Comparison of ENCODE assay signal across 20 cellular contexts in the genomic region with DNA sequence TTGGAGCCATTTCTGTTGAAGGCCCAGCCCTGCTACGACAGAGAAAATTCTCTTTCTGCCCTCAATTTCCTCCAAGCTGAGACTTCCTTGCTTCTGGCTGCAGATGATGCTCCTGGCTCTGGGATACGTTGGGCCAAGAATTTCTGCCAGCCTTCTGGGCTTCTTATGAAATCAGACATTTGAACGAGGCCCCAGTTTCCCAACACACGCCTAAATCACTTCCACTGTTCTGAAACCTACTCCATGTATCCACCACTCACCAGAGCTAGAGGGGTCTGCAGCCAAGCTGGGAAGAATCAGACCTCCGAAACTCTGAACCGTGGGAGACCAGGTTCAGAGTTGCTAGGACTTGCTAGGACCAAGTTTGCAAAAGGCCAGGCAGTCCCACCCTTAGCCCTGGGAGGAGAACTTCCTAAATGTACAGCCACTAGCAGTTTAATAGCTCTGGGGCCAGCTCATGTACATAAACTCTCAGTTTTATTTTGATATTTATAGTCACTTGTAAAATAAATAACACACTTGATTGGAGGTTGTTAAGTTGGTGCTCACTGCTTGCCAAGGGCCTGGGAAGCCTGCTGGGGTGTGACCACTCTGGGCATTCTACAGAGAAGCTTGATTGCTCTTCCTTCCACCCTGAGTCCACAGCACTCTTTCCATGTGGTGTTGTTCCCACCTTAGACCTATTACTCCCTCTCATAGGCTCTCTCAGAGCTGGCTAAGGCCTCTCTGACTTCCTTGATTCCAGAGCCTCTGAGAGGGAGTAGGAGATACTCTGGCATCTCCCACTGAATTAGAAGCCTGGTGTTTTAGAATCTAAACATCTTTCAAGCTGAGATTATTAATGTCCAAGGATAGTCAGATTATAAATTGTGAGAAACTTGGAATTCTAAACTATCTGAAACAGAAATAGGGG.
DNase-seq lines count a peak whose midpoint lies in the region; ATAC-seq and TF ChIP-seq lines count a peak whose summit lies in the region.
"Had no signal": no experiment of that assay in that cellular context is flagged by ENCODE, and none has a peak within 500 bp of the region (broad histone marks: within the 10 kb centered on the region; RNA-seq: fewer than 3 reads in every experiment).

No MANE protein-coding gene starts in this region.

- no peaks in the 10 kb centered on the region for H3K79me2 ChIP-seq in PC-3 (ENCODE audit: low read length)

- intact Hi-C loops in PC-3 (cut with micrococcal nuclease) (no loop called here), sciatic nerve (cut with DNase I) (no loop called here)

- H2AFZ ChIP-seq in PC-3 (ENCODE audit: low read length) = no peak overlapping the region
- H2AFZ ChIP-seq: PC-9 had no signal

- no peaks in the 10 kb centered on the region for H3K36me3 Mint-ChIP-seq in HFFc6 (ENCODE audit: low read depth)
- H3K36me3 Mint-ChIP-seq: CD8-positive, alpha-beta T cell; IgD-negative memory B cell had no signal

- no peak overlapping the region for H3K27ac ChIP-seq in PC-3 (ENCODE audit: low read length)
- H3K27ac ChIP-seq: BLaER1, HL-60, PC-9, SJCRH30 had no signal

- H3K9ac ChIP-seq in PC-3 (ENCODE audit: low read length) = no peak overlapping the region
- H3K9ac ChIP-seq: BLaER1 had no signal

- ATAC-seq in PC-3 (peak; percentile 75), sciatic nerve (peak; percentile 45), GM21423 (IDR thresholded peaks at IDR 0.05; ENCODE audit: unreplicated experiment) (no peak), GM21825 (IDR thresholded peaks at IDR 0.05; ENCODE audit: unreplicated experiment) (no peak)
- ATAC-seq: CD8-positive, alpha-beta T cell had no signal

- CTCF ChIA-PET in PC-3 (lab: Charles Lee) = interaction anchor here (1.4 kb wide), 1 partner anchor 13 kb away, joined by 5 read pairs; no protein-coding TSS in a partner anchor

- H3K27me3 Mint-ChIP-seq in HFFc6 (ENCODE audit: insufficient read depth) = no peaks in the 10 kb centered on the region; the same call in 1 of the 2 replicates

- no peak overlapping the region for H3K4me3 ChIP-seq in PC-3 (ENCODE audit: low read length)
- H3K4me3 ChIP-seq: BLaER1, PC-9, SJCRH30 had no signal

- H3K4me1 ChIP-seq in PC-3 (ENCODE audit: insufficient read depth, low read length) = no peaks in the 10 kb centered on the region
- H3K4me1 ChIP-seq: BLaER1, SJCRH30 had no signal

- no peak overlapping the region for H3K27ac Mint-ChIP-seq in HFFc6
- H3K27ac Mint-ChIP-seq: CD8-positive, alpha-beta T cell; IgD-negative memory B cell had no signal

- DNase-seq in DMS79 (lab: John Stamatoyannopoulos, UW) (peak; percentile 29), PC-3 (no peak), left kidney (ENCODE audit: low read depth, low spot score) (peak; percentile 78), sciatic nerve (ENCODE audit: low spot score) (no peak), HFFc6 (no peak), activated gamma-delta T cell treated with Interleukin-2 at 50 U/mL for 16 hours (no peak)
- DNase-seq: CD8-positive, alpha-beta T cell; EL; Kasumi-1; MV-4-11; NCI-H1417 treated with DMSO at 0.1 percent for 48 hours; NCI-H2029 treated with DMSO at 0.1 percent for 48 hours; NCI-H748 treated with DMSO at 0.1 percent for 48 hours; PC-9; SJCRH30 had no signal

- H3K4me3 Mint-ChIP-seq in HFFc6 = no peak overlapping the region
- H3K4me3 Mint-ChIP-seq: CD8-positive, alpha-beta T cell; IgD-negative memory B cell had no signal

- no peaks in the 10 kb centered on the region for H3K9me3 ChIP-seq in PC-3 (ENCODE audit: low read length)
- H3K9me3 ChIP-seq: BLaER1, SJCRH30 had no signal

- no peaks in the 10 kb centered on the region for H3F3A ChIP-seq in PC-3 (ENCODE audit: low read length, unreplicated experiment)

- peaks cover 32% of the 10 kb centered on the region for H3K27me3 ChIP-seq in PC-3 (ENCODE audit: low read length)
- H3K27me3 ChIP-seq: BLaER1, SJCRH30 had no signal

- peaks cover 58% of the 10 kb centered on the region for H3K9me3 Mint-ChIP-seq in HFFc6
- H3K9me3 Mint-ChIP-seq: CD8-positive, alpha-beta T cell; IgD-negative memory B cell had no signal

- no peaks in the 10 kb centered on the region for H3K36me3 ChIP-seq in PC-3 (ENCODE audit: low read depth, low read length)
- H3K36me3 ChIP-seq: BLaER1, SJCRH30 had no signal

- H4K20me1 ChIP-seq in PC-3 (ENCODE audit: low read length) = no peaks in the 10 kb centered on the region
- H4K20me1 ChIP-seq: BLaER1 had no signal

- TF ChIP-seq CTCF in PC-3 (conservative IDR thresholded peaks at IDR 0.05; ENCODE audit: low read depth, low read length) (no peak), HFFc6 (IDR thresholded peaks at IDR 0.05) (no peak)

- H3K9me2 ChIP-seq in PC-3 (replicated peaks; ENCODE audit: low read length) = no peaks in the 10 kb centered on the region

- H3K4me2 ChIP-seq in PC-3 (ENCODE audit: low read length) = no peak overlapping the region
- H3K4me2 ChIP-seq: BLaER1, PC-9 had no signal

- no TSS peak for BruUV-seq in PC-3 (replicated peaks; lab: Mats Ljungman, UMichigan)

- POLR2A ChIA-PET in PC-3 (lab: Charles Lee; ENCODE audit: unreplicated experiment) = no interaction called here

- H3K4me1 Mint-ChIP-seq in HFFc6 (ENCODE audit: low read depth) = no peaks in the 10 kb centered on the region
- H3K4me1 Mint-ChIP-seq: IgD-negative memory B cell had no signal

Comparison
In these comparisons a context has a peak if more than half of its experiments do, and no peak if none do; other contexts are left out.
1. DNase-seq: peak in DMS79 (single experiment) and left kidney (single experiment); none in PC-3 (single experiment), sciatic nerve (single experiment), HFFc6 (single experiment) and activated gamma-delta T cell treated with Interleukin-2 at 50 U/mL for 16 hours (single experiment).
2. ATAC-seq: peak in PC-3 (single experiment) and sciatic nerve (single experiment); none in GM21423 (single experiment) and GM21825 (single experiment).